In the genomic region with DNA sequence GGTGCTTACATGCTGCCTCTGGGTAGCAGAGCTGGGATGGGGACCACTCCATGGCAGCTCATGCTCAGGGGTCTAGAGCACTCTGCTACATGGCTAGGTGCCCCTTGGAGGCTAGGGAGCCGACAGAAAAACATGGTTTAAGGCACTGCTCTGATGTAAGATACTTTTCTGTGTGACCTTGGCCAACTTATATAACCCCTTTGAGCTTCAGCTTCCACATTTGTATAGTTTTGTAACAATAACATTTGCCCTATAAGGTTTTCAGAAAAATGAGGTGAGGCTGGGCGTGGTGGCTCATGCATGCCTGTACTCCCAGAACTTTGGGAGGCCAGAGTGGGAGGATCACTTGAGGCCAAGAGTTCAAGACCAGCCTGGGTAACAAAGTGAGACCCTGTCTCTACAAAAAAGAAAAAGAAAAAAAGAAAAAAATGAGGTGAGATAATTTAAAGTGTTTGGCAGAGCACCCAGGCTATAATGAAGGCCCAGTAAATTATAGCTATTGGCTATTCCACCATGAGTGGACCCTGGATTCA, we compare ENCODE assay signal across 31 cellular contexts. TPM values are rescaled to one million over a fixed set of nuclear protein-coding genes. Genes with fewer than 3 reads are reported as not detected.
"Had no signal": no experiment of that assay in that cellular context is flagged by ENCODE, and none has a peak within 500 bp of the region (broad histone marks: within the 10 kb centered on the region; RNA-seq: fewer than 3 reads in every experiment).

No MANE protein-coding gene starts in this region.

- DNase-seq: activated B cell treated with CpG ODN at 0.5 μM for 24 hours; activated CD4-positive, alpha-beta memory T cell treated with anti-CD3 and anti-CD28 coated beads, Interleukin-2, amount 10 ng/mL, durations not matched to agents 7 days and 5 days; activated CD4-positive, alpha-beta T cell treated with anti-CD3 and anti-CD28 coated beads for 1 hour; activated CD4-positive, alpha-beta T cell treated with anti-CD3 and anti-CD28 coated beads for 36 hours; activated CD4-positive, alpha-beta T cell treated with anti-CD3 and anti-CD28 coated beads for 48 hours; activated CD4-positive, alpha-beta T cell treated with anti-CD3 and anti-CD28 coated beads, Interleukin-2, amount 10 ng/mL, durations not matched to agents 7 days and 5 days; activated CD4-positive, alpha-beta T cell treated with anti-CD3 and anti-CD28 coated beads, Interleukin-2, amount 50 U/mL, for 48 hours; activated CD8-positive, alpha-beta memory T cell treated with anti-CD3 and anti-CD28 coated beads for 24 hours; activated CD8-positive, alpha-beta memory T cell treated with anti-CD3 and anti-CD28 coated beads, Interleukin-2, amount 10 ng/mL, durations not matched to agents 7 days and 5 days; activated CD8-positive, alpha-beta memory T cell treated with anti-CD3 and anti-CD28 coated beads, Interleukin-2, amount 50 U/mL, for 48 hours; activated CD8-positive, alpha-beta T cell treated with anti-CD3 and anti-CD28 coated beads, Interleukin-2, amount 10 ng/mL, durations not matched to agents 7 days and 5 days; activated effector memory CD4-positive, alpha-beta T cell treated with Interleukin-2 at 50 U/mL for 16 hours; activated gamma-delta T cell; activated naive CD4-positive, alpha-beta T cell treated with anti-CD3 and anti-CD28 coated beads, Interleukin-2, amount 50 U/mL, for 16 hours; activated naive CD4-positive, alpha-beta T cell treated with Interleukin-2 at 50 U/mL for 16 hours; activated naive CD8-positive, alpha-beta T cell treated with anti-CD3 and anti-CD28 coated beads, Interleukin-2, amount 10 ng/mL, durations not matched to agents 7 days and 5 days; activated naive CD8-positive, alpha-beta T cell treated with anti-CD3 and anti-CD28 coated beads, Interleukin-2, amount 50 U/mL, for 24 hours; activated T-cell treated with anti-CD3 and anti-CD28 coated beads, Interleukin-2, amount 50 U/mL, for 4 hours; amygdala; anterior cingulate cortex; central memory CD4-positive, alpha-beta T cell; T-cell; T-helper 2 cell; T-helper 9 cell had no signal

- H3K27ac ChIP-seq: ascending aorta, cardiac muscle cell, VCaP had no signal

- H3K27me3 Mint-ChIP-seq: activated B cell treated with CpG ODN at 0.5 μM for 24 hours; activated CD4-positive, alpha-beta memory T cell treated with anti-CD3 and anti-CD28 coated beads, Interleukin-2, amount 10 ng/mL, durations not matched to agents 7 days and 5 days; activated CD4-positive, alpha-beta T cell treated with anti-CD3 and anti-CD28 coated beads for 36 hours; activated CD4-positive, alpha-beta T cell treated with anti-CD3 and anti-CD28 coated beads, Interleukin-2, amount 10 ng/mL, durations not matched to agents 7 days and 5 days; activated CD8-positive, alpha-beta memory T cell treated with anti-CD3 and anti-CD28 coated beads, Interleukin-2, amount 10 ng/mL, durations not matched to agents 7 days and 5 days; activated naive CD8-positive, alpha-beta T cell; activated naive CD8-positive, alpha-beta T cell treated with anti-CD3 and anti-CD28 coated beads, Interleukin-2, amount 10 ng/mL, durations not matched to agents 7 days and 5 days; activated naive CD8-positive, alpha-beta T cell treated with anti-CD3 and anti-CD28 coated beads, Interleukin-2, amount 50 U/mL, for 24 hours; T-cell had no signal

- H3K27ac Mint-ChIP-seq: activated B cell treated with CpG ODN at 0.5 μM for 24 hours; activated CD4-positive, alpha-beta memory T cell treated with anti-CD3 and anti-CD28 coated beads, Interleukin-2, amount 10 ng/mL, durations not matched to agents 7 days and 5 days; activated CD4-positive, alpha-beta T cell treated with anti-CD3 and anti-CD28 coated beads for 36 hours; activated CD4-positive, alpha-beta T cell treated with anti-CD3 and anti-CD28 coated beads, Interleukin-2, amount 10 ng/mL, durations not matched to agents 7 days and 5 days; activated CD8-positive, alpha-beta memory T cell treated with anti-CD3 and anti-CD28 coated beads, Interleukin-2, amount 10 ng/mL, durations not matched to agents 7 days and 5 days; activated CD8-positive, alpha-beta T cell treated with anti-CD3 and anti-CD28 coated beads, Interleukin-2, amount 10 ng/mL, durations not matched to agents 7 days and 5 days; activated naive CD8-positive, alpha-beta T cell; activated naive CD8-positive, alpha-beta T cell treated with anti-CD3 and anti-CD28 coated beads, Interleukin-2, amount 10 ng/mL, durations not matched to agents 7 days and 5 days; activated naive CD8-positive, alpha-beta T cell treated with anti-CD3 and anti-CD28 coated beads, Interleukin-2, amount 50 U/mL, for 24 hours; activated T-helper 2 cell treated with anti-CD3 and anti-CD28 coated beads, Interferon-gamma antibody, Interleukin-2, Interleukin-4, amounts not matched to agents 10 μg/mL and 5 μg/mL and 100 μg/mL, durations not matched to agents 14 hours and 24 hours and 36 hours; brain; T-cell; T-helper 2 cell treated with Interferon-gamma antibody and Interleukin-4, amounts not matched to agents 5 μg/mL and 100 μg/mL, for 36 hours had no signal

- H3K9me3 ChIP-seq: ascending aorta had no signal

- H3K4me3 Mint-ChIP-seq: activated B cell treated with CpG ODN at 0.5 μM for 24 hours; activated CD4-positive, alpha-beta memory T cell treated with anti-CD3 and anti-CD28 coated beads, Interleukin-2, amount 10 ng/mL, durations not matched to agents 7 days and 5 days; activated CD4-positive, alpha-beta T cell treated with anti-CD3 and anti-CD28 coated beads for 36 hours; activated CD4-positive, alpha-beta T cell treated with anti-CD3 and anti-CD28 coated beads, Interleukin-2, amount 10 ng/mL, durations not matched to agents 7 days and 5 days; activated CD8-positive, alpha-beta memory T cell treated with anti-CD3 and anti-CD28 coated beads, Interleukin-2, amount 10 ng/mL, durations not matched to agents 7 days and 5 days; activated CD8-positive, alpha-beta T cell treated with anti-CD3 and anti-CD28 coated beads, Interleukin-2, amount 10 ng/mL, durations not matched to agents 7 days and 5 days; activated naive CD8-positive, alpha-beta T cell; activated naive CD8-positive, alpha-beta T cell treated with anti-CD3 and anti-CD28 coated beads, Interleukin-2, amount 10 ng/mL, durations not matched to agents 7 days and 5 days; activated naive CD8-positive, alpha-beta T cell treated with anti-CD3 and anti-CD28 coated beads, Interleukin-2, amount 50 U/mL, for 24 hours; activated T-cell treated with anti-CD3 and anti-CD28 coated beads, Interleukin-2, amount 50 U/mL, for 4 hours; brain; T-cell; T-helper 2 cell treated with Interferon-gamma antibody and Interleukin-4, amounts not matched to agents 5 μg/mL and 100 μg/mL, for 36 hours had no signal

- ATAC-seq: activated CD4-positive, alpha-beta T cell treated with anti-CD3 and anti-CD28 coated beads for 36 hours; activated CD8-positive, alpha-beta memory T cell treated with anti-CD3 and anti-CD28 coated beads, Interleukin-2, amount 10 ng/mL, durations not matched to agents 7 days and 5 days; activated CD8-positive, alpha-beta T cell treated with anti-CD3 and anti-CD28 coated beads, Interleukin-2, amount 10 ng/mL, durations not matched to agents 7 days and 5 days; activated naive CD8-positive, alpha-beta T cell treated with anti-CD3 and anti-CD28 coated beads, Interleukin-2, amount 50 U/mL, for 24 hours; activated T-cell treated with anti-CD3 and anti-CD28 coated beads, Interleukin-2, amount 50 U/mL, for 4 hours; T-cell had no signal

- H3K36me3 Mint-ChIP-seq: activated naive CD8-positive, alpha-beta T cell; brain; T-cell had no signal

- H3K9me3 Mint-ChIP-seq: activated B cell treated with CpG ODN at 0.5 μM for 24 hours; activated naive CD8-positive, alpha-beta T cell treated with anti-CD3 and anti-CD28 coated beads, Interleukin-2, amount 50 U/mL, for 24 hours; activated T-cell treated with anti-CD3 and anti-CD28 coated beads, Interleukin-2, amount 50 U/mL, for 4 hours; activated T-helper 2 cell treated with anti-CD3 and anti-CD28 coated beads, Interferon-gamma antibody, Interleukin-2, Interleukin-4, amounts not matched to agents 10 μg/mL and 5 μg/mL and 100 μg/mL, durations not matched to agents 14 hours and 24 hours and 36 hours; brain; T-cell; T-helper 2 cell treated with Interferon-gamma antibody and Interleukin-4, amounts not matched to agents 5 μg/mL and 100 μg/mL, for 36 hours had no signal

- H3K4me1 Mint-ChIP-seq: activated B cell treated with CpG ODN at 0.5 μM for 24 hours, brain had no signal

RNA-seq across cellular contexts. Expression of gene CES3, which starts 30.5 kb away (rescaled TPM):
- total RNA-seq: ascending aorta had no signal
